In the genomic region with DNA sequence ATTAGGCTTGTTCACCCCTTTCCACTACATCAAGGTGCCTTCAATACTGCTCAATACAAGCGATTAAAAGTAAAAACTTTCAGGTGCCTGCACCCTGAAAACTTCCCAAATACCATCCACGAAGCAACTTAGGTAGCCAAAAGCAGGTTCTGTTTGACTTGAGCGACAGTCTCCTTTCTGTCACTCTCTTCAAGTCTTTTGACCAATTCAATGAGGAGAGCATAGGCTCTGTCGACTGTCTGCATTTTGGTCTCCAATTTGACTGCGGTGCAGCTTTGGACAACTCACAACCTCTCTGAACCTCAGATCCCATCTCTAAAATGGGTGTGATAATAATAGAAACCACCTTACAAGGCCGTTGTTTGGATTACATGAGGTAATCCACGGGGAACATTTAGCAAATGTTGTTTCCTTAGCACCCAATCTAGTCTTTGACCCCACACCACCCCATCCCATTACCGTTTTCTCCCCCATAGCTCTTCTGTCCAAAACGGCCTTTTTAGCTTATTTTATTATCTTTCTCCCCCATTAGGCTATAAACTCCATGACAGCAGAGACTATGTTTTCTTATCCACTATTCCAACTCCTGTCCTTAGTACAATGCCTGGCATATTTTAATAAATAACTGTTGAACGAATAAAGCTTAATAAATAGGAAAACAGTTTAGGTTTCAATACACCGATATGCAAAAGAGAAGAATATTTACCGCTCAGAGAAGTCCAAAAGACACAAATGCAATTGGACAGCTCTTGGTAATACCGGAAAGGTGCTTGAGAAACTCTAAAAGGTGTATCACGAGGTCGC, we compare ENCODE assay signal across 1 cellular context.
A peak's percentile ranks its signal among the peaks of the same experiment; 100 is the strongest.
TF ChIP-seq lines count a peak whose summit lies in the region.

No MANE protein-coding gene starts in this region.

TF ChIP-seq in K562, 482 proteins besides CTCF, POLR2A, EP300 and RAD21 (continued from another document and continues in another):
- TF ChIP-seq, protein P1, sequence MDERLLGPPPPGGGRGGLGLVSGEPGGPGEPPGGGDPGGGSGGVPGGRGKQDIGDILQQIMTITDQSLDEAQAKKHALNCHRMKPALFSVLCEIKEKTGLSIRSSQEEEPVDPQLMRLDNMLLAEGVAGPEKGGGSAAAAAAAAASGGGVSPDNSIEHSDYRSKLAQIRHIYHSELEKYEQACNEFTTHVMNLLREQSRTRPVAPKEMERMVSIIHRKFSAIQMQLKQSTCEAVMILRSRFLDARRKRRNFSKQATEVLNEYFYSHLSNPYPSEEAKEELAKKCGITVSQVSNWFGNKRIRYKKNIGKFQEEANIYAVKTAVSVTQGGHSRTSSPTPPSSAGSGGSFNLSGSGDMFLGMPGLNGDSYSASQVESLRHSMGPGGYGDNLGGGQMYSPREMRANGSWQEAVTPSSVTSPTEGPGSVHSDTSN (CRISPR knock-in tag; IDR thresholded peaks at IDR 0.05; ENCODE audit: low read depth): no peak
- TF ChIP-seq, protein P1 (tag; conservative IDR thresholded peaks at IDR 0.05; ENCODE audit: low read depth): no peak
- TF ChIP-seq CHD4 (IDR thresholded peaks at IDR 0.05; ENCODE audit: insufficient read depth, insufficient replicate concordance, low read depth, low read length, poor library complexity, severe bottlenecking): peak; percentile 25
- no peak for TF ChIP-seq SREBF1 (IDR thresholded peaks at IDR 0.05; ENCODE audit: borderline replicate concordance, low read depth, low read length)
- TF ChIP-seq ZNF780A (CRISPR knock-in tag; IDR thresholded peaks at IDR 0.05): no peak
- no peak for TF ChIP-seq CBX2 (IDR thresholded peaks at IDR 0.05; ENCODE audit: insufficient read depth, low read length, poor library complexity, severe bottlenecking)
- TF ChIP-seq DACH1 (IDR thresholded peaks at IDR 0.05; ENCODE audit: partially characterized antibody): no peak
- TF ChIP-seq, protein P2, sequence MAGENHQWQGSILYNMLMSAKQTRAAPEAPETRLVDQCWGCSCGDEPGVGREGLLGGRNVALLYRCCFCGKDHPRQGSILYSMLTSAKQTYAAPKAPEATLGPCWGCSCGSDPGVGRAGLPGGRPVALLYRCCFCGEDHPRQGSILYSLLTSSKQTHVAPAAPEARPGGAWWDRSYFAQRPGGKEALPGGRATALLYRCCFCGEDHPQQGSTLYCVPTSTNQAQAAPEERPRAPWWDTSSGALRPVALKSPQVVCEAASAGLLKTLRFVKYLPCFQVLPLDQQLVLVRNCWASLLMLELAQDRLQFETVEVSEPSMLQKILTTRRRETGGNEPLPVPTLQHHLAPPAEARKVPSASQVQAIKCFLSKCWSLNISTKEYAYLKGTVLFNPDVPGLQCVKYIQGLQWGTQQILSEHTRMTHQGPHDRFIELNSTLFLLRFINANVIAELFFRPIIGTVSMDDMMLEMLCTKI (IDR thresholded peaks at IDR 0.05; ENCODE audit: partially characterized antibody): no peak
- no peak for TF ChIP-seq PCBP1 (IDR thresholded peaks at IDR 0.05; ENCODE audit: low read depth, low read length, poor library complexity, severe bottlenecking)
- no peak for TF ChIP-seq ZNF41 (CRISPR knock-in tag; conservative IDR thresholded peaks at IDR 0.05)
- TF ChIP-seq HDAC2 (IDR thresholded peaks at IDR 0.05): peak; percentile 85; the same call in 1 of the 2 replicates
- TF ChIP-seq, protein P3, sequence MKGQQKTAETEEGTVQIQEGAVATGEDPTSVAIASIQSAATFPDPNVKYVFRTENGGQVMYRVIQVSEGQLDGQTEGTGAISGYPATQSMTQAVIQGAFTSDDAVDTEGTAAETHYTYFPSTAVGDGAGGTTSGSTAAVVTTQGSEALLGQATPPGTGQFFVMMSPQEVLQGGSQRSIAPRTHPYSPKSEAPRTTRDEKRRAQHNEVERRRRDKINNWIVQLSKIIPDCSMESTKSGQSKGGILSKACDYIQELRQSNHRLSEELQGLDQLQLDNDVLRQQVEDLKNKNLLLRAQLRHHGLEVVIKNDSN (CRISPR knock-in tag; IDR thresholded peaks at IDR 0.05): no peak
- TF ChIP-seq MAFG (tag; conservative IDR thresholded peaks at IDR 0.05): no peak
- no peak for TF ChIP-seq ERF (CRISPR knock-in tag; IDR thresholded peaks at IDR 0.05)
- no peak for TF ChIP-seq ELF2 (CRISPR knock-in tag; IDR thresholded peaks at IDR 0.05)
- TF ChIP-seq NCOA1 (IDR thresholded peaks at IDR 0.05; ENCODE audit: low read depth): no peak
- TF ChIP-seq PHF8 (IDR thresholded peaks at IDR 0.05; ENCODE audit: borderline replicate concordance, low read length): peak; percentile 9; the same call in 1 of the 2 replicates
- TF ChIP-seq, protein P4, sequence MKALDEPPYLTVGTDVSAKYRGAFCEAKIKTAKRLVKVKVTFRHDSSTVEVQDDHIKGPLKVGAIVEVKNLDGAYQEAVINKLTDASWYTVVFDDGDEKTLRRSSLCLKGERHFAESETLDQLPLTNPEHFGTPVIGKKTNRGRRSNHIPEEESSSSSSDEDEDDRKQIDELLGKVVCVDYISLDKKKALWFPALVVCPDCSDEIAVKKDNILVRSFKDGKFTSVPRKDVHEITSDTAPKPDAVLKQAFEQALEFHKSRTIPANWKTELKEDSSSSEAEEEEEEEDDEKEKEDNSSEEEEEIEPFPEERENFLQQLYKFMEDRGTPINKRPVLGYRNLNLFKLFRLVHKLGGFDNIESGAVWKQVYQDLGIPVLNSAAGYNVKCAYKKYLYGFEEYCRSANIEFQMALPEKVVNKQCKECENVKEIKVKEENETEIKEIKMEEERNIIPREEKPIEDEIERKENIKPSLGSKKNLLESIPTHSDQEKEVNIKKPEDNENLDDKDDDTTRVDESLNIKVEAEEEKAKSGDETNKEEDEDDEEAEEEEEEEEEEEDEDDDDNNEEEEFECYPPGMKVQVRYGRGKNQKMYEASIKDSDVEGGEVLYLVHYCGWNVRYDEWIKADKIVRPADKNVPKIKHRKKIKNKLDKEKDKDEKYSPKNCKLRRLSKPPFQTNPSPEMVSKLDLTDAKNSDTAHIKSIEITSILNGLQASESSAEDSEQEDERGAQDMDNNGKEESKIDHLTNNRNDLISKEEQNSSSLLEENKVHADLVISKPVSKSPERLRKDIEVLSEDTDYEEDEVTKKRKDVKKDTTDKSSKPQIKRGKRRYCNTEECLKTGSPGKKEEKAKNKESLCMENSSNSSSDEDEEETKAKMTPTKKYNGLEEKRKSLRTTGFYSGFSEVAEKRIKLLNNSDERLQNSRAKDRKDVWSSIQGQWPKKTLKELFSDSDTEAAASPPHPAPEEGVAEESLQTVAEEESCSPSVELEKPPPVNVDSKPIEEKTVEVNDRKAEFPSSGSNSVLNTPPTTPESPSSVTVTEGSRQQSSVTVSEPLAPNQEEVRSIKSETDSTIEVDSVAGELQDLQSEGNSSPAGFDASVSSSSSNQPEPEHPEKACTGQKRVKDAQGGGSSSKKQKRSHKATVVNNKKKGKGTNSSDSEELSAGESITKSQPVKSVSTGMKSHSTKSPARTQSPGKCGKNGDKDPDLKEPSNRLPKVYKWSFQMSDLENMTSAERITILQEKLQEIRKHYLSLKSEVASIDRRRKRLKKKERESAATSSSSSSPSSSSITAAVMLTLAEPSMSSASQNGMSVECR (CRISPR knock-in tag; IDR thresholded peaks at IDR 0.05): peak; percentile 56; the same call in 1 of the 2 replicates
- peak in 1 of 2 experiments; percentile 47; a peak in 1 of 4 replicates for TF ChIP-seq CSDE1 (IDR thresholded peaks at IDR 0.05)
- TF ChIP-seq, protein P5, sequence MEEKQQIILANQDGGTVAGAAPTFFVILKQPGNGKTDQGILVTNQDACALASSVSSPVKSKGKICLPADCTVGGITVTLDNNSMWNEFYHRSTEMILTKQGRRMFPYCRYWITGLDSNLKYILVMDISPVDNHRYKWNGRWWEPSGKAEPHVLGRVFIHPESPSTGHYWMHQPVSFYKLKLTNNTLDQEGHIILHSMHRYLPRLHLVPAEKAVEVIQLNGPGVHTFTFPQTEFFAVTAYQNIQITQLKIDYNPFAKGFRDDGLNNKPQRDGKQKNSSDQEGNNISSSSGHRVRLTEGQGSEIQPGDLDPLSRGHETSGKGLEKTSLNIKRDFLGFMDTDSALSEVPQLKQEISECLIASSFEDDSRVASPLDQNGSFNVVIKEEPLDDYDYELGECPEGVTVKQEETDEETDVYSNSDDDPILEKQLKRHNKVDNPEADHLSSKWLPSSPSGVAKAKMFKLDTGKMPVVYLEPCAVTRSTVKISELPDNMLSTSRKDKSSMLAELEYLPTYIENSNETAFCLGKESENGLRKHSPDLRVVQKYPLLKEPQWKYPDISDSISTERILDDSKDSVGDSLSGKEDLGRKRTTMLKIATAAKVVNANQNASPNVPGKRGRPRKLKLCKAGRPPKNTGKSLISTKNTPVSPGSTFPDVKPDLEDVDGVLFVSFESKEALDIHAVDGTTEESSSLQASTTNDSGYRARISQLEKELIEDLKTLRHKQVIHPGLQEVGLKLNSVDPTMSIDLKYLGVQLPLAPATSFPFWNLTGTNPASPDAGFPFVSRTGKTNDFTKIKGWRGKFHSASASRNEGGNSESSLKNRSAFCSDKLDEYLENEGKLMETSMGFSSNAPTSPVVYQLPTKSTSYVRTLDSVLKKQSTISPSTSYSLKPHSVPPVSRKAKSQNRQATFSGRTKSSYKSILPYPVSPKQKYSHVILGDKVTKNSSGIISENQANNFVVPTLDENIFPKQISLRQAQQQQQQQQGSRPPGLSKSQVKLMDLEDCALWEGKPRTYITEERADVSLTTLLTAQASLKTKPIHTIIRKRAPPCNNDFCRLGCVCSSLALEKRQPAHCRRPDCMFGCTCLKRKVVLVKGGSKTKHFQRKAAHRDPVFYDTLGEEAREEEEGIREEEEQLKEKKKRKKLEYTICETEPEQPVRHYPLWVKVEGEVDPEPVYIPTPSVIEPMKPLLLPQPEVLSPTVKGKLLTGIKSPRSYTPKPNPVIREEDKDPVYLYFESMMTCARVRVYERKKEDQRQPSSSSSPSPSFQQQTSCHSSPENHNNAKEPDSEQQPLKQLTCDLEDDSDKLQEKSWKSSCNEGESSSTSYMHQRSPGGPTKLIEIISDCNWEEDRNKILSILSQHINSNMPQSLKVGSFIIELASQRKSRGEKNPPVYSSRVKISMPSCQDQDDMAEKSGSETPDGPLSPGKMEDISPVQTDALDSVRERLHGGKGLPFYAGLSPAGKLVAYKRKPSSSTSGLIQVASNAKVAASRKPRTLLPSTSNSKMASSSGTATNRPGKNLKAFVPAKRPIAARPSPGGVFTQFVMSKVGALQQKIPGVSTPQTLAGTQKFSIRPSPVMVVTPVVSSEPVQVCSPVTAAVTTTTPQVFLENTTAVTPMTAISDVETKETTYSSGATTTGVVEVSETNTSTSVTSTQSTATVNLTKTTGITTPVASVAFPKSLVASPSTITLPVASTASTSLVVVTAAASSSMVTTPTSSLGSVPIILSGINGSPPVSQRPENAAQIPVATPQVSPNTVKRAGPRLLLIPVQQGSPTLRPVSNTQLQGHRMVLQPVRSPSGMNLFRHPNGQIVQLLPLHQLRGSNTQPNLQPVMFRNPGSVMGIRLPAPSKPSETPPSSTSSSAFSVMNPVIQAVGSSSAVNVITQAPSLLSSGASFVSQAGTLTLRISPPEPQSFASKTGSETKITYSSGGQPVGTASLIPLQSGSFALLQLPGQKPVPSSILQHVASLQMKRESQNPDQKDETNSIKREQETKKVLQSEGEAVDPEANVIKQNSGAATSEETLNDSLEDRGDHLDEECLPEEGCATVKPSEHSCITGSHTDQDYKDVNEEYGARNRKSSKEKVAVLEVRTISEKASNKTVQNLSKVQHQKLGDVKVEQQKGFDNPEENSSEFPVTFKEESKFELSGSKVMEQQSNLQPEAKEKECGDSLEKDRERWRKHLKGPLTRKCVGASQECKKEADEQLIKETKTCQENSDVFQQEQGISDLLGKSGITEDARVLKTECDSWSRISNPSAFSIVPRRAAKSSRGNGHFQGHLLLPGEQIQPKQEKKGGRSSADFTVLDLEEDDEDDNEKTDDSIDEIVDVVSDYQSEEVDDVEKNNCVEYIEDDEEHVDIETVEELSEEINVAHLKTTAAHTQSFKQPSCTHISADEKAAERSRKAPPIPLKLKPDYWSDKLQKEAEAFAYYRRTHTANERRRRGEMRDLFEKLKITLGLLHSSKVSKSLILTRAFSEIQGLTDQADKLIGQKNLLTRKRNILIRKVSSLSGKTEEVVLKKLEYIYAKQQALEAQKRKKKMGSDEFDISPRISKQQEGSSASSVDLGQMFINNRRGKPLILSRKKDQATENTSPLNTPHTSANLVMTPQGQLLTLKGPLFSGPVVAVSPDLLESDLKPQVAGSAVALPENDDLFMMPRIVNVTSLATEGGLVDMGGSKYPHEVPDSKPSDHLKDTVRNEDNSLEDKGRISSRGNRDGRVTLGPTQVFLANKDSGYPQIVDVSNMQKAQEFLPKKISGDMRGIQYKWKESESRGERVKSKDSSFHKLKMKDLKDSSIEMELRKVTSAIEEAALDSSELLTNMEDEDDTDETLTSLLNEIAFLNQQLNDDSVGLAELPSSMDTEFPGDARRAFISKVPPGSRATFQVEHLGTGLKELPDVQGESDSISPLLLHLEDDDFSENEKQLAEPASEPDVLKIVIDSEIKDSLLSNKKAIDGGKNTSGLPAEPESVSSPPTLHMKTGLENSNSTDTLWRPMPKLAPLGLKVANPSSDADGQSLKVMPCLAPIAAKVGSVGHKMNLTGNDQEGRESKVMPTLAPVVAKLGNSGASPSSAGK (IDR thresholded peaks at IDR 0.05): peak; percentile 36; the same call in 1 of the 2 replicates
